ENCODE assay signal across 13 cellular contexts in genomic region chr2:6772366-6772710, GRCh38.
DNase-seq lines count a peak whose midpoint lies in the region; ATAC-seq, FAIRE-seq and TF ChIP-seq lines count a peak whose summit lies in the region.
"Had no signal": no experiment of that assay in that cellular context is flagged by ENCODE, and none has a peak within 500 bp of the region (broad histone marks: within the 10 kb centered on the region; RNA-seq: fewer than 3 reads in every experiment).

No MANE protein-coding gene starts in this region.

- no peak overlapping the region for H2AFZ ChIP-seq in MM.1S (ENCODE audit: low read length)

- no peak for TF ChIP-seq POLR2A in GM12891 (IDR thresholded peaks at IDR 0.05; ENCODE audit: low read depth, low read length)

- TF ChIP-seq CTCF in AG04450 (IDR thresholded peaks at IDR 0.05; ENCODE audit: low read depth, low read length) (no peak), MM.1S (IDR thresholded peaks at IDR 0.05; ENCODE audit: low read length) (no peak)

- H3K27me3 ChIP-seq in AG04450 (ENCODE audit: control insufficient read depth, insufficient read depth, low read length) = no peaks in the 10 kb centered on the region
- no peaks in the 10 kb centered on the region for H3K27me3 ChIP-seq in right cardiac atrium (ENCODE audit: control insufficient read depth, insufficient read depth)
- no peaks in the 10 kb centered on the region for H3K27me3 ChIP-seq in MM.1S (replicated peaks; ENCODE audit: insufficient read depth, low read length)

- ATAC-seq in right cardiac atrium (peak; percentile 23 to 63), HG03457 (IDR thresholded peaks at IDR 0.05; ENCODE audit: unreplicated experiment) (no peak)
- no peak for ATAC-seq in stimulated activated effector memory CD8-positive, alpha-beta T cell treated with anti-CD3 and anti-CD28 coated beads, Interleukin-12 subunit alpha, Interleukin-12 subunit beta, amount 100 ng/mL, for 72 hours

- POLR2A ChIA-PET in AG04450 (lab: Yijun Ruan, JAX) = no interaction called here

- H3K9me3 ChIP-seq in AG04450 (ENCODE audit: control insufficient read depth, insufficient read depth, low read length) (peaks cover 12% of the 10 kb centered on the region), right cardiac atrium (ENCODE audit: control insufficient read depth, low read length) (no peaks in the 10 kb centered on the region), MM.1S (replicated peaks; ENCODE audit: insufficient read depth, low read length) (no peaks in the 10 kb centered on the region)
- H3K9me3 ChIP-seq: heart left ventricle had no signal

- H4K20me1 ChIP-seq in MM.1S (ENCODE audit: insufficient read depth, low read length) = no peaks in the 10 kb centered on the region

- H3K36me3 ChIP-seq in MM.1S (replicated peaks; ENCODE audit: insufficient read depth, low read length) = no peaks in the 10 kb centered on the region
- H3K36me3 ChIP-seq: heart left ventricle had no signal

- DNase-seq in AG04450 (ENCODE audit: low read depth, low spot score) = no peak
- peak; percentile 26 for DNase-seq in GM12891 (ENCODE audit: insufficient read length, low spot score)
- peak; percentile 41 for DNase-seq in RPMI7951 (ENCODE audit: low read depth)
- peak in 1 of 3 donors; percentile 16 for DNase-seq in right cardiac atrium
- no peak for DNase-seq in stimulated activated CD8-positive, alpha-beta memory T cell treated with anti-CD3 and anti-CD28 coated beads, Interleukin-4, amount 100 ng/mL, for 48 hours
- no peak for DNase-seq in MM.1S
- DNase-seq in stimulated activated effector memory CD8-positive, alpha-beta T cell treated with anti-CD3 and anti-CD28 coated beads, Interleukin-12 subunit alpha, Interleukin-12 subunit beta, amount 100 ng/mL, for 72 hours (ENCODE audit: low spot score in 2 of 2) = no peak
- DNase-seq: activated CD4-positive, alpha-beta memory T cell treated with anti-CD3 and anti-CD28 coated beads, Interleukin-2, amount 10 ng/mL, durations not matched to agents 7 days and 5 days; NCI-H2029 had no signal

- CTCF ChIA-PET in AG04450 (lab: Charles Lee) = interaction anchor here (0.7 to 5.3 kb wide), 15 partner anchors 9 to 886 kb away, joined by 3 to 55 read pairs (median 3); no protein-coding TSS in a partner anchor

- no peak overlapping the region for H3K27ac ChIP-seq in AG04450 (ENCODE audit: low read depth, low read length)
- H3K27ac ChIP-seq in right cardiac atrium (ENCODE audit: low read length) = no peak overlapping the region
- H3K27ac ChIP-seq in MM.1S (ENCODE audit: low read length) = no peak overlapping the region
- H3K27ac ChIP-seq: heart left ventricle, skin epidermis had no signal

- H3K4me1 ChIP-seq in right cardiac atrium (ENCODE audit: control insufficient read depth, insufficient read depth, low read length) (no peaks in the 10 kb centered on the region), MM.1S (ENCODE audit: low read length) (no peaks in the 10 kb centered on the region)

- no peak for FAIRE-seq in GM12891 (lab: Jason Lieb, UNC)

- 28% methylated on average over 7 of the region's 7 CpGs for WGBS in right cardiac atrium

- H3K9me2 ChIP-seq in MM.1S (replicated peaks; ENCODE audit: insufficient read depth, low read length) = no peaks in the 10 kb centered on the region

- no peak overlapping the region for H3K9ac ChIP-seq in MM.1S (ENCODE audit: low read length)

- H3F3A ChIP-seq in MM.1S (ENCODE audit: insufficient read depth, low read length) = no peaks in the 10 kb centered on the region

- no peaks in the 10 kb centered on the region for H3K36me3 Mint-ChIP-seq in stimulated activated effector memory CD8-positive, alpha-beta T cell treated with anti-CD3 and anti-CD28 coated beads, Interleukin-12 subunit alpha, Interleukin-12 subunit beta, amount 100 ng/mL, for 72 hours
- H3K36me3 Mint-ChIP-seq: activated naive CD4-positive, alpha-beta T cell treated with anti-CD3 and anti-CD28 coated beads, Interleukin-2, amount 50 U/mL, for 24 hours had no signal

- H3K4me3 Mint-ChIP-seq in stimulated activated effector memory CD8-positive, alpha-beta T cell treated with anti-CD3 and anti-CD28 coated beads, Interleukin-12 subunit alpha, Interleukin-12 subunit beta, amount 100 ng/mL, for 72 hours = no peak overlapping the region
- H3K4me3 Mint-ChIP-seq: activated CD4-positive, alpha-beta memory T cell treated with anti-CD3 and anti-CD28 coated beads, Interleukin-2, amount 10 ng/mL, durations not matched to agents 7 days and 5 days; activated naive CD4-positive, alpha-beta T cell treated with anti-CD3 and anti-CD28 coated beads, Interleukin-2, amount 50 U/mL, for 24 hours had no signal

- 0 out of 2 replicates have a peak overlapping the region, but pooled peaks have one; percentile 1 for H3K4me3 ChIP-seq in AG04450 (ENCODE audit: low read depth, low read length)
- H3K4me3 ChIP-seq in right cardiac atrium (ENCODE audit: low read length) = no peak overlapping the region
- H3K4me3 ChIP-seq in MM.1S (ENCODE audit: low read length) = no peak overlapping the region
- H3K4me3 ChIP-seq: skin epidermis had no signal

- intact Hi-C loops in right cardiac atrium (cut with DNase I) = loop anchor here (2.0 to 10.0 kb wide), 4 partner anchors 415 to 420 kb away; no protein-coding TSS in a partner anchor

- no peak overlapping the region for H3K27ac Mint-ChIP-seq in stimulated activated effector memory CD8-positive, alpha-beta T cell treated with anti-CD3 and anti-CD28 coated beads, Interleukin-12 subunit alpha, Interleukin-12 subunit beta, amount 100 ng/mL, for 72 hours
- H3K27ac Mint-ChIP-seq: activated CD4-positive, alpha-beta memory T cell treated with anti-CD3 and anti-CD28 coated beads, Interleukin-2, amount 10 ng/mL, durations not matched to agents 7 days and 5 days; activated naive CD4-positive, alpha-beta T cell treated with anti-CD3 and anti-CD28 coated beads, Interleukin-2, amount 50 U/mL, for 24 hours had no signal

- no peaks in the 10 kb centered on the region for H3K9me3 Mint-ChIP-seq in stimulated activated effector memory CD8-positive, alpha-beta T cell treated with anti-CD3 and anti-CD28 coated beads, Interleukin-12 subunit alpha, Interleukin-12 subunit beta, amount 100 ng/mL, for 72 hours
- H3K9me3 Mint-ChIP-seq: activated CD4-positive, alpha-beta memory T cell treated with anti-CD3 and anti-CD28 coated beads, Interleukin-2, amount 10 ng/mL, durations not matched to agents 7 days and 5 days; activated naive CD4-positive, alpha-beta T cell treated with anti-CD3 and anti-CD28 coated beads, Interleukin-2, amount 50 U/mL, for 24 hours had no signal

- H3K79me2 ChIP-seq in MM.1S (ENCODE audit: low read length) = no peaks in the 10 kb centered on the region

- no peak overlapping the region for H3K4me2 ChIP-seq in MM.1S (ENCODE audit: low read depth, low read length)

- H3K4me1 Mint-ChIP-seq in stimulated activated effector memory CD8-positive, alpha-beta T cell treated with anti-CD3 and anti-CD28 coated beads, Interleukin-12 subunit alpha, Interleukin-12 subunit beta, amount 100 ng/mL, for 72 hours = peaks cover 7% of the 10 kb centered on the region

TF ChIP-seq in GM12891, 5 proteins besides CTCF, POLR2A, EP300 and RAD21:
- TF ChIP-seq POU2F2 (IDR thresholded peaks at IDR 0.05; ENCODE audit: low read depth, low read length) = no peak
- no peak for TF ChIP-seq PAX5 (IDR thresholded peaks at IDR 0.05; ENCODE audit: insufficient read depth, low read length, severe bottlenecking)
- no peak for TF ChIP-seq POLR2AphosphoS5 (IDR thresholded peaks at IDR 0.05; ENCODE audit: low read depth, low read length)
- TF ChIP-seq TAF1 (IDR thresholded peaks at IDR 0.05; ENCODE audit: low read depth, low read length) = no peak
- TF ChIP-seq SPI1 (IDR thresholded peaks at IDR 0.05; ENCODE audit: low read depth, low read length) = no peak

Comparison
In these comparisons a context has a peak if more than half of its experiments do, and no peak if none do; other contexts are left out.
1. DNase-seq: peak in GM12891 (single experiment) and RPMI7951 (single experiment); none in AG04450 (single experiment), stimulated activated CD8-positive, alpha-beta memory T cell treated with anti-CD3 and anti-CD28 coated beads, Interleukin-4, amount 100 ng/mL, for 48 hours (single experiment), MM.1S (single experiment) and stimulated activated effector memory CD8-positive, alpha-beta T cell treated with anti-CD3 and anti-CD28 coated beads, Interleukin-12 subunit alpha, Interleukin-12 subunit beta, amount 100 ng/mL, for 72 hours (0 of 2).
2. ATAC-seq: peak in right cardiac atrium (2 of 2); none in HG03457 (single experiment) and stimulated activated effector memory CD8-positive, alpha-beta T cell treated with anti-CD3 and anti-CD28 coated beads, Interleukin-12 subunit alpha, Interleukin-12 subunit beta, amount 100 ng/mL, for 72 hours (single experiment).